In the genomic region with DNA sequence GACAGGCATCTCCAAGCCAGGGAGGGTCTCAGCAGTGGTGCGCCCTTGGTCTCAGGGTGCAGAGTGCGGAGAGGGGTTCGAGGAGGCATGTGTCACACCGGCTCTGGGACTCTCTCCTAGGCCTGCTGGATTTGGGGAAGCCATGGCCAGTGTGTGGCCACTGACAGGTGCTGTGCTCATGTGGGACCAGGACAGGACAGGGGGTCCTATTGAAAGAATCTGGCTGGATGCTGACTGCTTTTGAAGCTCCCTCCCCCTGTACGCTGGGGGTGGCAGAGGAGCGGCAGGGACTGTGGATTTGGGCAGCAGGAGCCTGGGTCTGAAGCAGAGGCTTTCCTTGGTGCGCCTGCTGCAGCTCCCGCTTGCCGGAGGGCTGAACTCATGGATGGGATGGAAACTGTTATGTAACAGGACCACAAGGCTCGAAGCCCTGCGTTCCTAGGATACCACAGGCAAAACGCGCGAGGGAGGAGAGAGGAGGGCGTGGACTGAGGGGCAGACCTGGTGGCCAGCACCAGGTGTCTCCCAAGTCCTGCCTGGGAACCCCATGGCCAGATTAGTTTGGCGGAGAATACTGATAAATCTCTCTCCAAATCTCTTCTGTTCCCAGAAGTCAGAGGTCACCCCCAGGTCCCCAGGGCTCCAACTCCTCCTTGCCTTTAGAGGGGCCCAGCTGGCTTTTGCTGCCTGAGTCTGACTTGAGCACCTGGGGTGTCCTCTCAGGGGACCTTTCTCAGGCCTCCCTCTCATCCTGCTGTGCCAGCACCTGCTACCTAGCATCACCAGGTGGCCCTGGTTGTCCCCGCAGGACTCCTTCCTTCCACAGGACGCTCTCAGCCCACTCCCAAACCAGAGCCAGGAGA, we compare ENCODE assay signal across 9 cellular contexts. TPM values are rescaled to one million over a fixed set of nuclear protein-coding genes. Genes with fewer than 3 reads are reported as not detected.
DNase-seq lines count a peak whose midpoint lies in the region; ATAC-seq, FAIRE-seq and TF ChIP-seq lines count a peak whose summit lies in the region.
"Had no signal": no experiment of that assay in that cellular context is flagged by ENCODE, and none has a peak within 500 bp of the region (broad histone marks: within the 10 kb centered on the region; RNA-seq: fewer than 3 reads in every experiment).

No MANE protein-coding gene starts in this region.

- H3K27me3 Mint-ChIP-seq in activated T-helper 2 cell treated with anti-CD3 and anti-CD28 coated beads, Interferon-gamma antibody, Interleukin-2, Interleukin-4, amounts not matched to agents 10 μg/mL and 5 μg/mL and 100 μg/mL, durations not matched to agents 14 hours and 24 hours and 36 hours (ENCODE audit: low read depth) = peaks cover 18% of the 10 kb centered on the region
- H3K27me3 Mint-ChIP-seq in activated CD4-positive, alpha-beta memory T cell treated with anti-CD3 and anti-CD28 coated beads for 36 hours = no peaks in the 10 kb centered on the region

- H3K9me3 ChIP-seq in K562 (replicated peaks; ENCODE audit: control insufficient read depth, insufficient read depth, low read depth, low read length) (no peaks in the 10 kb centered on the region), testis (no peaks in the 10 kb centered on the region)

- H3K4me1 Mint-ChIP-seq in activated T-helper 2 cell treated with anti-CD3 and anti-CD28 coated beads, Interferon-gamma antibody, Interleukin-2, Interleukin-4, amounts not matched to agents 10 μg/mL and 5 μg/mL and 100 μg/mL, durations not matched to agents 14 hours and 24 hours and 36 hours (ENCODE audit: low read depth) = no peaks in the 10 kb centered on the region
- peaks cover 4% of the 10 kb centered on the region for H3K4me1 Mint-ChIP-seq in activated CD4-positive, alpha-beta memory T cell treated with anti-CD3 and anti-CD28 coated beads for 36 hours (ENCODE audit: low read depth)
- H3K4me1 Mint-ChIP-seq: activated B cell treated with CpG ODN at 0.5 μM for 24 hours had no signal

- intact Hi-C loops in K562 (cut with micrococcal nuclease) = no loop called here
- intact Hi-C loops in testis (cut with DNase I; ENCODE audit: low total_unique reads) = no loop called here
- intact Hi-C loops in activated T-helper 2 cell treated with anti-CD3 and anti-CD28 coated beads, Interferon-gamma antibody, Interleukin-2, Interleukin-4, amounts not matched to agents 10 μg/mL and 5 μg/mL and 100 μg/mL, durations not matched to agents 14 hours and 24 hours and 36 hours (cut with micrococcal nuclease) = no loop called here
- intact Hi-C loops in activated CD4-positive, alpha-beta memory T cell treated with anti-CD3 and anti-CD28 coated beads for 36 hours (cut with micrococcal nuclease) = no loop called here

- H3K27ac ChIP-seq in K562 (ENCODE audit: extremely low read depth, low read depth, low read length) (0 out of 3 replicates have a peak overlapping the region, but pooled peaks have one; percentile 15), testis (peak overlapping the region; percentile 77 to 88)

- peak overlapping the region; percentile 6; the same call in 1 of the 2 replicates for H3K4me3 ChIP-seq in K562
- H3K4me3 ChIP-seq in testis = peak overlapping the region; percentile 47 to 59

- no peak overlapping the region for H3K4me3 Mint-ChIP-seq in activated T-helper 2 cell treated with anti-CD3 and anti-CD28 coated beads, Interferon-gamma antibody, Interleukin-2, Interleukin-4, amounts not matched to agents 10 μg/mL and 5 μg/mL and 100 μg/mL, durations not matched to agents 14 hours and 24 hours and 36 hours (ENCODE audit: low read depth)
- H3K4me3 Mint-ChIP-seq in activated CD4-positive, alpha-beta memory T cell treated with anti-CD3 and anti-CD28 coated beads for 36 hours = no peak overlapping the region
- H3K4me3 Mint-ChIP-seq: activated B cell treated with CpG ODN at 0.5 μM for 24 hours had no signal

- POLR2A ChIA-PET in K562 (lab: Yijun Ruan, JAX) = interaction anchor here (0.6 to 1.7 kb wide), 4 partner anchors 10 to 82 kb away, joined by 3 to 9 read pairs (median 4); a partner anchor contains a TSS
- POLR2A ChIA-PET in activated CD4-positive, alpha-beta memory T cell treated with anti-CD3 and anti-CD28 coated beads for 36 hours (lab: Charles Lee) = no interaction called here

- CTCF ChIA-PET in K562 (lab: Yijun Ruan, JAX; ENCODE audit: low intra/inter-chr PET ratio) = interaction anchor here (0.5 kb wide), 1 partner anchor 62 kb away, joined by 5 read pairs; no protein-coding TSS in a partner anchor
- CTCF ChIA-PET in activated CD4-positive, alpha-beta memory T cell treated with anti-CD3 and anti-CD28 coated beads for 36 hours (lab: Charles Lee) = no interaction called here

- no peaks in the 10 kb centered on the region for H3K36me3 Mint-ChIP-seq in activated T-helper 2 cell treated with anti-CD3 and anti-CD28 coated beads, Interferon-gamma antibody, Interleukin-2, Interleukin-4, amounts not matched to agents 10 μg/mL and 5 μg/mL and 100 μg/mL, durations not matched to agents 14 hours and 24 hours and 36 hours (ENCODE audit: low read depth)
- H3K36me3 Mint-ChIP-seq in activated CD4-positive, alpha-beta memory T cell treated with anti-CD3 and anti-CD28 coated beads for 36 hours = no peaks in the 10 kb centered on the region

- in situ Hi-C loops in K562 (cut with MboI) = no loop called here

- H3K36me3 ChIP-seq in K562 (ENCODE audit: control insufficient read depth, insufficient read depth, low read length) (no peaks in the 10 kb centered on the region), testis (ENCODE audit: low read depth, missing control alignments) (no peaks in the 10 kb centered on the region)

- WGBS in K562 (ENCODE audit: insufficient coverage, low coverage, missing lambda C conversion rate) = 79% methylated on average over 12 of the region's 18 CpGs
- 37 to 42% methylated on average over 10 to 18 of the region's 18 CpGs for WGBS in testis, 2 donors

- no peak for TF ChIP-seq RAD21 in K562 (CRISPR knock-in tag; conservative IDR thresholded peaks at IDR 0.05 in 1 of 2, IDR thresholded peaks at IDR 0.05 in 1 of 2)

- no peak; a peak in 1 of 6 replicates for TF ChIP-seq CTCF in K562 (IDR thresholded peaks at IDR 0.05 in 2 of 3, conservative IDR thresholded peaks at IDR 0.05 in 1 of 3; ENCODE audit: insufficient read depth in 2 of 3, low read depth in 1 of 3, low read length in 3 of 3)
- TF ChIP-seq CTCF in testis (IDR thresholded peaks at IDR 0.05) = no peak

- DNase-seq in NCI-H2196 (lab: John Stamatoyannopoulos, UW; ENCODE audit: unreplicated experiment) (peak; percentile 18), NCI-H2196 treated with DMSO at 0.1 percent for 48 hours (lab: John Stamatoyannopoulos, UW; ENCODE audit: unreplicated experiment) (no peak), K562 (ENCODE audit: extremely low read depth in 1 of 4, low spot score in 3 of 4) (no peak), left kidney (ENCODE audit: low read depth, low spot score) (peak; percentile 59), testis (peak; percentile 48)
- DNase-seq in activated T-helper 2 cell treated with anti-CD3 and anti-CD28 coated beads, Interferon-gamma antibody, Interleukin-2, Interleukin-4, amounts not matched to agents 10 μg/mL and 5 μg/mL and 100 μg/mL, durations not matched to agents 14 hours and 24 hours and 36 hours (ENCODE audit: low spot score) = no peak
- no peak for DNase-seq in activated CD4-positive, alpha-beta memory T cell treated with anti-CD3 and anti-CD28 coated beads for 36 hours
- DNase-seq: activated B cell treated with CpG ODN at 0.5 μM for 24 hours had no signal

- FAIRE-seq in K562 (lab: Jason Lieb, UNC) = no peak

- peak overlapping the region; percentile 90 for H2AFZ ChIP-seq in K562 (ENCODE audit: low read depth, low read length)

- H3K9me1 ChIP-seq in K562 (ENCODE audit: control insufficient read depth, insufficient read depth, low read length) = no peaks in the 10 kb centered on the region

- no peak for TF ChIP-seq POLR2A in K562 (conservative IDR thresholded peaks at IDR 0.05)
- no peak for TF ChIP-seq POLR2A in testis (IDR thresholded peaks at IDR 0.05)

- no peak overlapping the region for H3K27ac Mint-ChIP-seq in activated T-helper 2 cell treated with anti-CD3 and anti-CD28 coated beads, Interferon-gamma antibody, Interleukin-2, Interleukin-4, amounts not matched to agents 10 μg/mL and 5 μg/mL and 100 μg/mL, durations not matched to agents 14 hours and 24 hours and 36 hours
- no peak overlapping the region for H3K27ac Mint-ChIP-seq in activated CD4-positive, alpha-beta memory T cell treated with anti-CD3 and anti-CD28 coated beads for 36 hours
- H3K27ac Mint-ChIP-seq: activated B cell treated with CpG ODN at 0.5 μM for 24 hours had no signal

- no peaks in the 10 kb centered on the region for H3K27me3 ChIP-seq in K562 (ENCODE audit: control insufficient read depth in 2 of 2, insufficient read depth in 2 of 2, low read length in 2 of 2)
- H3K27me3 ChIP-seq in testis = no peaks in the 10 kb centered on the region

- H3K9me3 Mint-ChIP-seq in activated T-helper 2 cell treated with anti-CD3 and anti-CD28 coated beads, Interferon-gamma antibody, Interleukin-2, Interleukin-4, amounts not matched to agents 10 μg/mL and 5 μg/mL and 100 μg/mL, durations not matched to agents 14 hours and 24 hours and 36 hours = no peaks in the 10 kb centered on the region
- no peaks in the 10 kb centered on the region for H3K9me3 Mint-ChIP-seq in activated CD4-positive, alpha-beta memory T cell treated with anti-CD3 and anti-CD28 coated beads for 36 hours
- H3K9me3 Mint-ChIP-seq: activated B cell treated with CpG ODN at 0.5 μM for 24 hours had no signal

- H3K9ac ChIP-seq in K562 (ENCODE audit: insufficient read depth in 1 of 2, low read depth in 2 of 2, low read length in 2 of 2) = peak overlapping the region; percentile 38 to 84; a peak in 3 of 4 replicates

- TF ChIP-seq EP300 in K562 (IDR thresholded peaks at IDR 0.05; ENCODE audit: low read length) = no peak

- no TSS peak for BruUV-seq in K562 (replicated peaks; lab: Mats Ljungman, UMichigan)

- H3K79me2 ChIP-seq in K562 (ENCODE audit: control insufficient read depth, insufficient read depth, low read length) = no peaks in the 10 kb centered on the region

- ATAC-seq in K562 (no peak; the same call in 1 of the 3 replicates), GM19023 (IDR thresholded peaks at IDR 0.05; ENCODE audit: unreplicated experiment) (no peak)

- no peaks in the 10 kb centered on the region for H4K20me1 ChIP-seq in K562 (replicated peaks; ENCODE audit: control insufficient read depth, insufficient read depth, low read length)

- H3K4me2 ChIP-seq in K562 (ENCODE audit: insufficient read depth, low read length) = peak overlapping the region; percentile 71

- peaks cover 15 to 38% of the 10 kb centered on the region in 2 experiments; a peak in 4 of 5 replicates for H3K4me1 ChIP-seq in K562 (replicated peaks in 1 of 2; ENCODE audit: control insufficient read depth in 2 of 2, insufficient read depth in 2 of 2, low read length in 2 of 2)
- peaks cover 35% of the 10 kb centered on the region for H3K4me1 ChIP-seq in testis

RNA-seq across cellular contexts. Expression of a gene that starts 13.8 kb away (rescaled TPM):
- total RNA-seq in K562 (2011; cell fraction: chromatin; rRNA removed; ENCODE audit: low replicate concordance) = 1.4 and 6.6 TPM in 2 replicates
- total RNA-seq in K562 (2011; cell fraction: nucleolus; rRNA removed) = 2.4 and 2.8 TPM in 2 replicates
- total RNA-seq in K562 (2011; cell fraction: nucleoplasm; rRNA removed) = 1.9 and 3.0 TPM in 2 replicates
- total RNA-seq in K562 (2014; rRNA removed) (1.2 and 2.0 TPM in 2 replicates), K562 (2014; rRNA removed; fragmentation: Illumina TruSeq; extraction: Trizol) (0.69 and 0.96 TPM in 2 replicates), K562 (2015; rRNA removed; fragmentation: Illumina TruSeq; extraction: Trizol) (0.68 and 0.76 TPM in 2 replicates), K562 (2021) (1.6 and 2.8 TPM in 2 replicates), testis (10 to 100 TPM; 32.8 to 40.9 TPM)
- polyA plus RNA-seq in K562 (2011; rRNA removed) (3.1 and 3.2 TPM in 2 replicates), K562 (2014; fragmentation: Illumina TruSeq; extraction: Trizol) (1.8 and 2.1 TPM in 2 replicates), K562 (2014; fragmentation: Nextera tagmentation; extraction: Ambion mirVana) (under 1 TPM; 0.04 to 0.06 TPM), K562 (2014; rRNA removed) (0.90 and 1.4 TPM in 2 replicates), testis (ENCODE audit: insufficient read depth, low read depth, low replicate concordance) (25.6 TPM)
- 1.4 and 4.5 TPM in 2 replicates for polyA plus RNA-seq in K562 (2011; cell fraction: cytosol; rRNA removed)
- polyA plus RNA-seq in K562 (2011; cell fraction: nucleus; rRNA removed) = 4.0 and 5.7 TPM in 2 replicates
- 0.30 and 0.72 TPM in 2 replicates for polyA plus RNA-seq in K562 (2012)
- polyA minus RNA-seq in K562 (2011; rRNA and poly(A)+ RNA removed) = 2.7 and 4.1 TPM in 2 replicates
- 0.67 and 1.4 TPM in 2 replicates for polyA minus RNA-seq in K562 (2011; cell fraction: cytosol; rRNA and poly(A)+ RNA removed)
- polyA minus RNA-seq in K562 (2011; cell fraction: nucleus; rRNA and poly(A)+ RNA removed) = 0.67 and 1.2 TPM in 2 replicates
- total RNA-seq in activated T-helper 2 cell treated with anti-CD3 and anti-CD28 coated beads, Interferon-gamma antibody, Interleukin-2, Interleukin-4, amounts not matched to agents 10 μg/mL and 5 μg/mL and 100 μg/mL, durations not matched to agents 14 hours and 24 hours and 36 hours = 1.7 and 1.9 TPM in 2 replicates
- total RNA-seq in activated CD4-positive, alpha-beta memory T cell treated with anti-CD3 and anti-CD28 coated beads for 36 hours = 1 to 10 TPM; 1.4 to 1.6 TPM

Comparison
In these comparisons a context has a peak if more than half of its experiments do, and no peak if none do; other contexts are left out.
1. DNase-seq: peak in NCI-H2196 (single experiment), left kidney (single experiment) and testis (single experiment); none in NCI-H2196 treated with DMSO at 0.1 percent for 48 hours (single experiment), K562 (0 of 4), activated T-helper 2 cell treated with anti-CD3 and anti-CD28 coated beads, Interferon-gamma antibody, Interleukin-2, Interleukin-4, amounts not matched to agents 10 μg/mL and 5 μg/mL and 100 μg/mL, durations not matched to agents 14 hours and 24 hours and 36 hours (single experiment) and activated CD4-positive, alpha-beta memory T cell treated with anti-CD3 and anti-CD28 coated beads for 36 hours (single experiment).
2. RNA of a gene that starts 13.8 kb away (total RNA-seq): 32.8 to 40.9 TPM in testis; 1.7 to 1.9 TPM in activated T-helper 2 cell treated with anti-CD3 and anti-CD28 coated beads, Interferon-gamma antibody, Interleukin-2, Interleukin-4, amounts not matched to agents 10 μg/mL and 5 μg/mL and 100 μg/mL, durations not matched to agents 14 hours and 24 hours and 36 hours, 1.4 to 1.6 TPM in activated CD4-positive, alpha-beta memory T cell treated with anti-CD3 and anti-CD28 coated beads for 36 hours and 0.68 to 6.6 TPM in K562; every median in the first group is over 4 times any median in the second.